19 cellular contexts compared by ENCODE assay signal in the genomic region with DNA sequence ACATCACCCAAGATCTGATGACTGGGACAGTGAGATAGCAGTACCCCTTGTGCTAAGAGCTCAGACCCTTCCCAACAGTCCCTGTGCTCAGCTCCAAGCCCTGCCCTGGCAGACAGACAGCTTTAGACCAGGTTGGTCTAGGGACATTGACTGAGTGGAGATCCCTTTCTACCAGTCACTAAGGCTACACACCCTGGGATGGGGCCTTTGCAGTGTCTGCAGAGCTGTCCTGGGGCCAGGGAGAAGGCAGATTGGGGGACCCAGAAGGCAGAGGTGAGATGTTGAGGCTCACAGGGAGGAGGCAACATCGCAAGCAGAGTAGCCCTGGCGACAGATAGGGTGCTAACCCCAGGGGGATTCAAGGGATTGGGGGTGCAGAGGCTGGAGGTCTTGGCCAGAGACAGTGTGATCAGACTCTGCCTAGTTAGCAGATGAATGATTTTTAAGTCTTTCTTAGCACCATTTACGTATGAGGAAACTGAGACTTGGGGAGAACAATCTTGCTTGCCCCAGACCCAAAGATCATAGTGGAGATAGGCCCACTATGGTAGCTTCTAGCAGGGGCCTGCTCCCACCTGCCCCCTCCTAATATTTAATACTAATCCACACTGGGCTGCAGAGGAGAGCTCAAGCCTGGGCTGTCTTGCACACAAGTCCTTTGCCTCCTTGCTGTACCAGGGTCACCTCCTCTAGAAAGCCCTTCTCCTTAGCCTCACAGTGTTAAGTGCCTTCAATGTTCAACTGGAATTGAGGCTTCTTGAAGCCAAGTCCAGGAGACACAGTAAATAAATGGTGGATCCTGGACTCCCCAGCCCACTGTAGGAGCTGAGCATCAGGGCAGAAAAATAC. TPM values are rescaled to one million over a fixed set of nuclear protein-coding genes. Genes with fewer than 3 reads are reported as not detected.
DNase-seq lines count a peak whose midpoint lies in the region; TF ChIP-seq lines count a peak whose summit lies in the region.
"Had no signal": no experiment of that assay in that cellular context is flagged by ENCODE, and none has a peak within 500 bp of the region (broad histone marks: within the 10 kb centered on the region; RNA-seq: fewer than 3 reads in every experiment).

No MANE protein-coding gene starts in this region.

- no peak overlapping the region for H3K4me3 ChIP-seq in CD8-positive, alpha-beta memory T cell (ENCODE audit: low read length)
- H3K4me3 ChIP-seq in OCI-LY7 (ENCODE audit: low read depth, low read length, poor library complexity, severe bottlenecking) (no peak overlapping the region), prostate gland (no peak overlapping the region), mesendoderm (ENCODE audit: low read length) (no peak overlapping the region)
- H3K4me3 ChIP-seq: esophagus muscularis mucosa, lower lobe of right lung, right atrium auricular region had no signal

- H3K9me3 ChIP-seq in CD8-positive, alpha-beta memory T cell (ENCODE audit: low read length), result no peaks in the 10 kb centered on the region
- H3K9me3 ChIP-seq in OCI-LY7 (ENCODE audit: low read length) (no peaks in the 10 kb centered on the region), prostate gland (no peaks in the 10 kb centered on the region)
- H3K9me3 ChIP-seq: esophagus muscularis mucosa, lower lobe of right lung, right atrium auricular region had no signal

- POLR2A ChIA-PET in CD8-positive, alpha-beta memory T cell (lab: Charles Lee), result interaction anchor here (1.6 to 1.8 kb wide), 2 partner anchors 33 to 149 kb away, joined by 3 to 14 read pairs; partner anchors contain the start of gene HMCES
- POLR2A ChIA-PET in OCI-LY7 (lab: Charles Lee), result interaction anchor here (1.2 to 2.0 kb wide), 3 partner anchors 9 to 28 kb away, joined by 3 to 11 read pairs (median 6); no protein-coding TSS in a partner anchor

- peaks cover 15% of the 10 kb centered on the region for H3K4me1 ChIP-seq in CD8-positive, alpha-beta memory T cell (ENCODE audit: insufficient read depth, low read length)
- peaks cover 24% of the 10 kb centered on the region for H3K4me1 ChIP-seq in OCI-LY7 (ENCODE audit: insufficient read depth, low read length, poor library complexity, severe bottlenecking)
- H3K4me1 ChIP-seq in prostate gland (replicated peaks), result peaks cover 5% of the 10 kb centered on the region
- peaks cover 4% of the 10 kb centered on the region for H3K4me1 ChIP-seq in mesendoderm (ENCODE audit: control insufficient read depth, low read depth, low read length)

- H3K27ac ChIP-seq in CD8-positive, alpha-beta memory T cell (ENCODE audit: low read depth, low read length), result no peak overlapping the region
- H3K27ac ChIP-seq in OCI-LY7 (ENCODE audit: low read depth, low read length, poor library complexity, severe bottlenecking) (peak overlapping the region; percentile 8), epithelial cell of prostate (peak overlapping the region; percentile 87), prostate gland (peak overlapping the region; percentile 55 to 63), mesendoderm (ENCODE audit: low read depth, low read length) (no peak overlapping the region)
- H3K27ac ChIP-seq: esophagus muscularis mucosa, lower lobe of right lung, right atrium auricular region, WERI-Rb-1 had no signal

- BruUV-seq in OCI-LY7 (replicated peaks; lab: Mats Ljungman, UMichigan), result no TSS peak

- no peak overlapping the region for H3K18ac ChIP-seq in mesendoderm (ENCODE audit: low read length)

- intact Hi-C loops in OCI-LY7 (cut with micrococcal nuclease; ENCODE audit: unreplicated experiment) (loop anchor here (10.0 kb wide), 1 partner anchor 336 kb away; no protein-coding TSS in a partner anchor), prostate gland (cut with DNase I) (no loop called here)

- H3K4me3 Mint-ChIP-seq in CD8-positive, alpha-beta memory T cell, result peak overlapping the region in 2 of 7 donors; percentile 55 to 98

- H4K20me1 ChIP-seq in OCI-LY7 (ENCODE audit: insufficient read depth, low read length), result no peaks in the 10 kb centered on the region

- H3K27me3 ChIP-seq in CD8-positive, alpha-beta memory T cell (ENCODE audit: insufficient read depth, low read length, poor library complexity, severe bottlenecking), result no peaks in the 10 kb centered on the region
- H3K27me3 ChIP-seq in prostate gland (replicated peaks; ENCODE audit: insufficient read depth) (no peaks in the 10 kb centered on the region), mesendoderm (ENCODE audit: insufficient read depth, low read length, poor library complexity) (no peaks in the 10 kb centered on the region)
- H3K27me3 ChIP-seq: esophagus muscularis mucosa, right atrium auricular region had no signal

- CTCF ChIA-PET in CD8-positive, alpha-beta memory T cell (lab: Charles Lee), result interaction anchor here (1.0 to 2.9 kb wide), 4 partner anchors 32 to 341 kb away, joined by 3 to 9 read pairs (median 3); no protein-coding TSS in a partner anchor
- CTCF ChIA-PET in OCI-LY7 (lab: Charles Lee; ENCODE audit: unreplicated experiment), result no interaction called here

- H2BK5ac ChIP-seq in mesendoderm (ENCODE audit: low read length), result no peak overlapping the region

- H3K4me2 ChIP-seq in OCI-LY7 (ENCODE audit: low read length), result no peak overlapping the region
- no peak overlapping the region for H3K4me2 ChIP-seq in mesendoderm (ENCODE audit: low read length)

- H3K4ac ChIP-seq in mesendoderm (ENCODE audit: low read depth, low read length), result no peak overlapping the region

- 92% methylated on average over 3 of the region's 3 CpGs for WGBS in prostate gland
- WGBS in mesendoderm (ENCODE audit: extremely low coverage, insufficient coverage, low lambda C conversion rate), result no CpG with 5 or more reads among the region's 3 CpGs

- H3K79me2 ChIP-seq in OCI-LY7 (ENCODE audit: insufficient read depth, low read depth, low read length) (peaks cover 11% of the 10 kb centered on the region; the same call in 1 of the 2 replicates), mesendoderm (ENCODE audit: control insufficient read depth, insufficient read depth, low read length) (peaks cover 3% of the 10 kb centered on the region)

- H4K5ac ChIP-seq in mesendoderm (ENCODE audit: low read length), result no peak overlapping the region

- no peak overlapping the region for H2BK120ac ChIP-seq in mesendoderm (ENCODE audit: low read depth, low read length)

- no peak overlapping the region for H3K9ac ChIP-seq in mesendoderm (ENCODE audit: low read length)

- H3K9me2 ChIP-seq in OCI-LY7 (ENCODE audit: insufficient read depth, low read length), result no peaks in the 10 kb centered on the region

- H3K27me3 Mint-ChIP-seq in CD8-positive, alpha-beta memory T cell, result peaks cover 0 to 3% of the 10 kb centered on the region in 2 donors

- no peaks in the 10 kb centered on the region for H3K36me3 ChIP-seq in CD8-positive, alpha-beta memory T cell (ENCODE audit: insufficient read depth, low read length)
- H3K36me3 ChIP-seq in OCI-LY7 (ENCODE audit: insufficient read depth, low read length) (peaks cover 25% of the 10 kb centered on the region), prostate gland (no peaks in the 10 kb centered on the region), mesendoderm (ENCODE audit: control insufficient read depth, insufficient read depth, low read length) (no peaks in the 10 kb centered on the region)
- H3K36me3 ChIP-seq: esophagus muscularis mucosa, lower lobe of right lung, right atrium auricular region had no signal

- H2BK15ac ChIP-seq in mesendoderm (replicated peaks; ENCODE audit: low read depth), result no peak overlapping the region

- TF ChIP-seq CTCF in OCI-LY7 (conservative IDR thresholded peaks at IDR 0.05; ENCODE audit: low read length), result no peak
- no peak for TF ChIP-seq CTCF in prostate gland (IDR thresholded peaks at IDR 0.05)

- H3K23ac ChIP-seq in mesendoderm (ENCODE audit: low read length), result no peak overlapping the region

- H2AK5ac ChIP-seq in mesendoderm (ENCODE audit: low read length), result no peak overlapping the region

- peak overlapping the region; percentile 6 to 92 (median 68) for H3K27ac Mint-ChIP-seq in CD8-positive, alpha-beta memory T cell

- H3K56ac ChIP-seq in mesendoderm (ENCODE audit: low read length), result no peak overlapping the region

- TF ChIP-seq POLR2A in prostate gland (IDR thresholded peaks at IDR 0.05), result no peak

- DNase-seq in CD8-positive, alpha-beta memory T cell, result no peak
- no peak for DNase-seq in OCI-LY7 (ENCODE audit: low spot score)
- DNase-seq in epithelial cell of prostate (ENCODE audit: low read depth, low spot score), result no peak
- DNase-seq in prostate gland (ENCODE audit: low spot score), result no peak
- no peak for DNase-seq in NK-92 treated with Interleukin-12 subunit alpha and Interleukin-12 subunit beta, amount 100 ng/mL, for 24 hours (lab: John Stamatoyannopoulos, UW)
- DNase-seq in 8988T, result no peak
- DNase-seq in mesendoderm, result no peak
- DNase-seq: activated gamma-delta T cell; dermis blood vessel endothelial cell; glutamatergic neuron; lower lobe of right lung; NCI-H2107; NCI-H774; stimulated activated CD4-positive, alpha-beta T cell treated with anti-CD3 and anti-CD28 coated beads, Interleukin-2, amount 100 ng/mL, for 24 hours; substantia nigra; WERI-Rb-1 had no signal

- H3K9me3 Mint-ChIP-seq in CD8-positive, alpha-beta memory T cell, result no peaks in the 10 kb centered on the region
- H3K9me3 Mint-ChIP-seq: immature natural killer cell had no signal

- H2AFZ ChIP-seq in OCI-LY7 (ENCODE audit: low read length), result no peak overlapping the region

- H3K79me1 ChIP-seq in mesendoderm (ENCODE audit: low read length), result peaks cover 4% of the 10 kb centered on the region

- H4K8ac ChIP-seq in mesendoderm (ENCODE audit: low read depth, low read length), result no peak overlapping the region

- H3K36me3 Mint-ChIP-seq in CD8-positive, alpha-beta memory T cell, result peaks cover 0 to 13% (median 0%) of the 10 kb centered on the region in 3 donors

- H3K4me1 Mint-ChIP-seq in CD8-positive, alpha-beta memory T cell, result peaks cover 21 to 35% (median 33%) of the 10 kb centered on the region in 3 donors

RNA-seq across cellular contexts. Expression of gene HMCES, which starts 32.6 kb away (rescaled TPM):
- 10 to 100 TPM; 64.3 to 64.6 TPM for total RNA-seq in CD8-positive, alpha-beta memory T cell
- polyA plus RNA-seq in CD8-positive, alpha-beta memory T cell, result 97.9 TPM
- 90.6 and 104 TPM in 2 replicates for total RNA-seq in OCI-LY7 (2014; rRNA removed; shearing (Covaris generic))
- total RNA-seq in OCI-LY7 (2022) (287 and 320 TPM in 2 replicates), prostate gland (10 to 100 TPM; 29.1 to 34.9 TPM)
- polyA plus RNA-seq in mesendoderm (2013, experiment 1 of 2), result 25.1 TPM
- 25.3 TPM for polyA plus RNA-seq in mesendoderm (2013, experiment 2 of 2)

Comparison
In these comparisons a context has a peak if more than half of its experiments do, and no peak if none do; other contexts are left out.
1. H3K27ac ChIP-seq: peak in OCI-LY7 (single experiment), epithelial cell of prostate (single experiment) and prostate gland (2 of 2); none in CD8-positive, alpha-beta memory T cell (single experiment) and mesendoderm (single experiment).